In genomic region chr16:375212-375611, GRCh38 we compare ENCODE assay signal across 30 cellular contexts.
"Had no signal": no experiment of that assay in that cellular context is flagged by ENCODE, and none has a peak within 500 bp of the region (broad histone marks: within the 10 kb centered on the region; RNA-seq: fewer than 3 reads in every experiment).

No MANE protein-coding gene starts in this region.

- H3K36me3 ChIP-seq: neural progenitor cell, uterus had no signal

- DNase-seq: naive thymus-derived CD4-positive, alpha-beta T cell; natural killer cell; nucleus accumbens; retina; right cardiac atrium; sigmoid colon; small intestine; stimulated activated CD4-positive, alpha-beta T cell treated with anti-CD3 and anti-CD28 coated beads, Interleukin-12 subunit alpha, Interleukin-12 subunit beta, amount 100 ng/mL, for 4 hours; stimulated activated CD4-positive, alpha-beta T cell treated with anti-CD3 and anti-CD28 coated beads, Interleukin-1b, Interleukin-23, amount 100 ng/mL, for 48 hours; stimulated activated CD4-positive, alpha-beta T cell treated with anti-CD3 and anti-CD28 coated beads, Interleukin-4, amount 100 ng/mL, for 1 hour; stimulated activated CD4-positive, alpha-beta T cell treated with anti-CD3 and anti-CD28 coated beads, Interleukin-4, amount 100 ng/mL, for 4 hours; stimulated activated CD8-positive, alpha-beta memory T cell treated with anti-CD3 and anti-CD28 coated beads, Interleukin-4, amount 100 ng/mL, for 48 hours; stimulated activated naive CD4-positive, alpha-beta T cell; stimulated activated naive CD8-positive, alpha-beta T cell treated with anti-CD3 and anti-CD28 coated beads, Interleukin-15, amount 100 ng/mL, for 72 hours; stimulated activated naive CD8-positive, alpha-beta T cell treated with anti-CD3 and anti-CD28 coated beads, Interleukin-15, Interleukin-2, amounts not matched to agents 100 U/mL and 50 U/mL, for 24 hours; substantia nigra; testis; tibial artery; transverse colon; upper lobe of right lung; uterus had no signal

- H3K4me2 ChIP-seq: neural progenitor cell had no signal

- H3K27me3 ChIP-seq: neural progenitor cell, neutrophil, pancreas, right lobe of liver, sigmoid colon, suprapubic skin, testis, tibial artery, transverse colon, upper lobe of right lung, uterus had no signal

- H3K4me3 ChIP-seq: neural progenitor cell, pancreas, prostate gland, right lobe of liver, sigmoid colon, suprapubic skin, testis, tibial artery, transverse colon, upper lobe of right lung, uterus had no signal

- H2AFZ ChIP-seq: neural progenitor cell had no signal

- H3K9me3 ChIP-seq: neutrophil, pancreas, prostate gland, right lobe of liver, sigmoid colon, suprapubic skin, testis, tibial artery, transverse colon, upper lobe of right lung, uterus had no signal

- H3K4me3 Mint-ChIP-seq: naive thymus-derived CD4-positive, alpha-beta T cell; natural killer cell; nephron; neural progenitor cell; stimulated activated memory B cell treated with anti-CD40 and anti-IgM and Interleukin-4, amounts not matched to agents 10 μg/mL and 1 μg/mL and 100 μg/mL, for 72 hours; stimulated activated naive CD8-positive, alpha-beta T cell treated with anti-CD3 and anti-CD28 coated beads, Interleukin-15, amount 100 ng/mL, for 72 hours; type B pancreatic cell had no signal

- H3K36me3 Mint-ChIP-seq: natural killer cell, type B pancreatic cell had no signal

- H3K9me3 Mint-ChIP-seq: naive thymus-derived CD4-positive, alpha-beta T cell; natural killer cell; nephron; neural progenitor cell; stimulated activated memory B cell treated with anti-CD40 and anti-IgM and Interleukin-4, amounts not matched to agents 10 μg/mL and 1 μg/mL and 100 μg/mL, for 72 hours; stimulated activated naive CD8-positive, alpha-beta T cell treated with anti-CD3 and anti-CD28 coated beads, Interleukin-15, amount 100 ng/mL, for 72 hours; type B pancreatic cell had no signal

- ATAC-seq: naive thymus-derived CD4-positive, alpha-beta T cell; natural killer cell; pancreas; right cardiac atrium; right lobe of liver; stimulated activated memory B cell treated with anti-CD40 and anti-IgM and Interleukin-4, amounts not matched to agents 10 μg/mL and 1 μg/mL and 100 μg/mL, for 72 hours; stimulated activated naive CD8-positive, alpha-beta T cell treated with anti-CD3 and anti-CD28 coated beads, Interleukin-15, amount 100 ng/mL, for 72 hours; stimulated activated naive CD8-positive, alpha-beta T cell treated with anti-CD3 and anti-CD28 coated beads, Interleukin-15, Interleukin-2, amounts not matched to agents 100 U/mL and 50 U/mL, for 24 hours; upper lobe of right lung had no signal

- H3K9ac ChIP-seq: neural progenitor cell had no signal

- H3K27ac Mint-ChIP-seq: naive thymus-derived CD4-positive, alpha-beta T cell; natural killer cell; nephron; neural progenitor cell; stimulated activated memory B cell treated with anti-CD40 and anti-IgM and Interleukin-4, amounts not matched to agents 10 μg/mL and 1 μg/mL and 100 μg/mL, for 72 hours; stimulated activated naive CD8-positive, alpha-beta T cell treated with anti-CD3 and anti-CD28 coated beads, Interleukin-15, amount 100 ng/mL, for 72 hours; type B pancreatic cell had no signal

- H3K4me1 ChIP-seq: right lobe of liver had no signal

- H3K27me3 Mint-ChIP-seq: naive thymus-derived CD4-positive, alpha-beta T cell; stimulated activated memory B cell treated with anti-CD40 and anti-IgM and Interleukin-4, amounts not matched to agents 10 μg/mL and 1 μg/mL and 100 μg/mL, for 72 hours; stimulated activated naive CD8-positive, alpha-beta T cell treated with anti-CD3 and anti-CD28 coated beads, Interleukin-15, amount 100 ng/mL, for 72 hours; type B pancreatic cell had no signal

- H3K27ac ChIP-seq: neural progenitor cell, neutrophil, pancreas, prostate gland, right lobe of liver, sigmoid colon, suprapubic skin, testis, tibial artery, transverse colon, upper lobe of right lung, uterus had no signal
